In the genomic region with DNA sequence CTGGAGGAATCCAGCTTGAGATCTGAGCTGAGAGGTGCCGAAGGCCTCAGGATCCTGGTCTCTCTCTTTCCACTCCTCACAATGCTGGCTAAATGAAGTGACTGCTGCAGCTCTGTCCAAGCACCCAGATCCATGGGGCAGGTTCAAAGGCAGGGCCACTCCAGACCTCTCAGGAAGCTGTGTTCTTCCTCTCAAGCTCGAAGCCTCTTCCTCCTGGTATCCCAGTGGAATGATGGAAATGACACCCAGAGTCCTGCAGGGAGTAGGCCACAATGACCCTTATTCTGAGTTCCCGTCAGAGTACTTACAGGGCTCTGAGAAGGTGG, we compare ENCODE assay signal across 15 cellular contexts.
DNase-seq lines count a peak whose midpoint lies in the region; ATAC-seq and TF ChIP-seq lines count a peak whose summit lies in the region.
"Had no signal": no experiment of that assay in that cellular context is flagged by ENCODE, and none has a peak within 500 bp of the region (broad histone marks: within the 10 kb centered on the region; RNA-seq: fewer than 3 reads in every experiment).

No MANE protein-coding gene starts in this region.

- no peak for TF ChIP-seq CTCF in nephron (IDR thresholded peaks at IDR 0.05; ENCODE audit: unreplicated experiment in 3 of 3)

- intact Hi-C loops in right cardiac atrium (cut with DNase I) (no loop called here), left ventricle myocardium superior (cut with micrococcal nuclease) (no loop called here)

- H3K4me3 ChIP-seq in right cardiac atrium (ENCODE audit: low read length): no peak overlapping the region
- H3K4me3 ChIP-seq: BLaER1 treated with 17β-estradiol and CSF1 and Interleukin-3, amounts not matched to agents 10 nM and 100 nM; GM23248; HAP-1 had no signal

- WGBS in right cardiac atrium: 43% methylated on average over 3 of the region's 3 CpGs

- no peaks in the 10 kb centered on the region for H3K4me1 ChIP-seq in right cardiac atrium (ENCODE audit: control insufficient read depth, insufficient read depth, low read length)
- H3K4me1 ChIP-seq: BLaER1 treated with 17β-estradiol and CSF1 and Interleukin-3, amounts not matched to agents 10 nM and 100 nM; HAP-1 had no signal

- peak overlapping the region; percentile 16 for H3K27ac ChIP-seq in right cardiac atrium (ENCODE audit: low read length)
- H3K27ac ChIP-seq: BLaER1 treated with 17β-estradiol and CSF1 and Interleukin-3, amounts not matched to agents 10 nM and 100 nM; GM23248 had no signal

- no peak overlapping the region for H3K4me3 Mint-ChIP-seq in nephron
- H3K4me3 Mint-ChIP-seq: CD4-positive, CD25-positive, alpha-beta regulatory T cell; HFFc6 had no signal

- peak overlapping the region in 2 of 3 experiments; percentile 88 to 91 for H3K27ac Mint-ChIP-seq in nephron
- H3K27ac Mint-ChIP-seq: HFFc6 had no signal

- DNase-seq in right cardiac atrium (no peak), left ventricle myocardium superior (no peak), ecto neural progenitor cell (ENCODE audit: low spot score) (peak; percentile 29), A172 (ENCODE audit: low spot score) (no peak), NCI-H146 treated with DMSO at 0.1 percent for 48 hours (lab: John Stamatoyannopoulos, UW; ENCODE audit: unreplicated experiment) (no peak), SK-N-DZ (ENCODE audit: low spot score) (no peak)
- DNase-seq: 8988T; CD4-positive, CD25-positive, alpha-beta regulatory T cell; HFFc6; IMR-90 had no signal

- ATAC-seq in right cardiac atrium (no peak), left ventricle myocardium superior (no peak), HG02852 (IDR thresholded peaks at IDR 0.05; ENCODE audit: unreplicated experiment) (no peak)

- H3K27me3 Mint-ChIP-seq in nephron (ENCODE audit: low read depth): peaks cover 3% of the 10 kb centered on the region

- H3K9me3 Mint-ChIP-seq in nephron: no peaks in the 10 kb centered on the region

- no peaks in the 10 kb centered on the region for H3K36me3 Mint-ChIP-seq in nephron (ENCODE audit: low read depth)
- H3K36me3 Mint-ChIP-seq: CD4-positive, CD25-positive, alpha-beta regulatory T cell had no signal

- peaks cover 56% of the 10 kb centered on the region for H3K4me1 Mint-ChIP-seq in nephron

- H3K27me3 ChIP-seq in right cardiac atrium (ENCODE audit: control insufficient read depth, insufficient read depth): no peaks in the 10 kb centered on the region
- H3K27me3 ChIP-seq: BLaER1 treated with 17β-estradiol and CSF1 and Interleukin-3, amounts not matched to agents 10 nM and 100 nM had no signal

- H3K9me3 ChIP-seq in right cardiac atrium (ENCODE audit: control insufficient read depth, low read length): no peaks in the 10 kb centered on the region
- H3K9me3 ChIP-seq: BLaER1 treated with 17β-estradiol and CSF1 and Interleukin-3, amounts not matched to agents 10 nM and 100 nM; HAP-1 had no signal
